ENCODE assay signal across 11 cellular contexts in the genomic region with DNA sequence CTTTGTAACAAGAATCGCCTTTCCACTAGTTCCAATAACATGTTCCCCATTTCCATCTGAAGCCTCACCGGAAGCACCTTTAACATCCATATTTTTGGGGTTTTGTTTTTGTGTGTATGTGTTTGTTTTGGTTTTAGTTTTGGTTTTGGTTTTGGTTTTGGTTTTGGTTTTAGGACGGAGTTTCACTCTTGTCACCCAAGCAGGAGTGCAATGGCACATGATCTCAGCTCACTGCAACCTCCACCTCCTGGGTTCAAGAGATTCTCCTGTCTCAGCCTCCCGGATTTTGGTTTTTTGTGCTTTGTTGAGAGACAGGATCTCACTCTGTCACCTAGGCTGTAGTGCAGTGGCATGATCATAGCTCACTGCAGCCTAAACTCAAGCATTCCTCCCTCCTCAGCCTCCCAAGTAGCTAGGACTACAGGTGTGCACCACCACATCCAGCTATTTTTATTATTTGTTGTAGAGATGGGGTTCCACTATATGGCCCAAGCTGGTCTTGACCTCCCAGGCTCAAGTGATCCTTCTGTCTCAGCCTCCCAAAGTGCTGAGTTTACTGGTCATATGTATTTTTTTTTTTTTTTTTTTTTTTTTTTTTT. TPM values are rescaled to one million over a fixed set of nuclear protein-coding genes. Genes with fewer than 3 reads are reported as not detected.
A peak's percentile ranks its signal among the peaks of the same experiment; 100 is the strongest.
DNase-seq lines count a peak whose midpoint lies in the region; ATAC-seq and TF ChIP-seq lines count a peak whose summit lies in the region.
"Had no signal": no experiment of that assay in that cellular context is flagged by ENCODE, and none has a peak within 500 bp of the region (broad histone marks: within the 10 kb centered on the region; RNA-seq: fewer than 3 reads in every experiment).

No MANE protein-coding gene starts in this region.

- POLR2A ChIA-PET in PC-3 (lab: Charles Lee; ENCODE audit: unreplicated experiment), result no interaction called here

- H3K36me3 Mint-ChIP-seq in activated T-cell treated with anti-CD3 and anti-CD28 coated beads, Interleukin-2, amount 50 U/mL, for 72 hours (ENCODE audit: insufficient read depth in 2 of 2), result no peaks in the 10 kb centered on the region

- H3K4me1 Mint-ChIP-seq in activated T-cell treated with anti-CD3 and anti-CD28 coated beads, Interleukin-2, amount 50 U/mL, for 72 hours (ENCODE audit: low read depth), result peaks cover 16% of the 10 kb centered on the region

- H3K9me3 Mint-ChIP-seq in activated T-cell treated with anti-CD3 and anti-CD28 coated beads, Interleukin-2, amount 50 U/mL, for 72 hours, result no peaks in the 10 kb centered on the region

- H3K36me3 ChIP-seq in subcutaneous abdominal adipose tissue (ENCODE audit: control insufficient read depth in 5 of 5, insufficient read depth in 5 of 5, low read length in 5 of 5) (peaks cover 0 to 11% (median 6%) of the 10 kb centered on the region in 5 donors), PC-3 (ENCODE audit: low read depth, low read length) (no peaks in the 10 kb centered on the region), aorta (ENCODE audit: control insufficient read depth in 1 of 2, insufficient read depth in 2 of 2, low read length in 1 of 2) (no peaks in the 10 kb centered on the region)

- BruUV-seq in PC-3 (replicated peaks; lab: Mats Ljungman, UMichigan), result no TSS peak

- H3K79me2 ChIP-seq in PC-3 (ENCODE audit: low read length), result no peaks in the 10 kb centered on the region

- H3K9ac ChIP-seq in subcutaneous abdominal adipose tissue (ENCODE audit: low read length in 5 of 5) (no peak overlapping the region), PC-3 (ENCODE audit: low read length) (no peak overlapping the region)

- peaks cover 0 to 15% (median 7%) of the 10 kb centered on the region in 5 donors for H3K4me1 ChIP-seq in subcutaneous abdominal adipose tissue (ENCODE audit: control insufficient read depth in 5 of 5, insufficient read depth in 5 of 5, low read length in 5 of 5)
- H3K4me1 ChIP-seq in PC-3 (ENCODE audit: insufficient read depth, low read length), result peaks cover 31% of the 10 kb centered on the region
- no peaks in the 10 kb centered on the region for H3K4me1 ChIP-seq in aorta (ENCODE audit: control insufficient read depth in 1 of 2, insufficient read depth in 2 of 2, low read length in 2 of 2)

- WGBS in aorta, 2 donors, result 85 to 92% methylated on average over 4 of the region's 4 CpGs

- peak overlapping the region; percentile 27 to 40 for H3K4me3 Mint-ChIP-seq in activated T-cell treated with anti-CD3 and anti-CD28 coated beads, Interleukin-2, amount 50 U/mL, for 72 hours

- intact Hi-C loops in PC-3 (cut with micrococcal nuclease), result loop anchor here (10.0 kb wide), 1 partner anchor 797 kb away; no protein-coding TSS in a partner anchor
- intact Hi-C loops in aorta (cut with DNase I), result no loop called here

- no peak for TF ChIP-seq CTCF in PC-3 (conservative IDR thresholded peaks at IDR 0.05; ENCODE audit: low read depth, low read length)

- no peak overlapping the region for H3K4me2 ChIP-seq in PC-3 (ENCODE audit: low read length)

- H3K27ac ChIP-seq in epithelial cell of prostate (peak overlapping the region; percentile 97), subcutaneous abdominal adipose tissue (ENCODE audit: low read depth, low read length) (peak overlapping the region; percentile 21), PC-3 (ENCODE audit: low read length) (no peak overlapping the region), aorta (ENCODE audit: low read depth in 1 of 2, low read length in 2 of 2) (no peak overlapping the region)

- H2AFZ ChIP-seq in PC-3 (ENCODE audit: low read length), result no peak overlapping the region

- H3F3A ChIP-seq in PC-3 (ENCODE audit: low read length, unreplicated experiment), result no peaks in the 10 kb centered on the region

- no peaks in the 10 kb centered on the region for H4K20me1 ChIP-seq in PC-3 (ENCODE audit: low read length)

- peak; percentile 59 to 78 for ATAC-seq in activated T-cell treated with anti-CD3 and anti-CD28 coated beads, Interleukin-2, amount 50 U/mL, for 72 hours (replicated peaks in 1 of 2)
- ATAC-seq in GM19328 (IDR thresholded peaks at IDR 0.05; ENCODE audit: unreplicated experiment) (no peak), PC-3 (no peak), aorta (ENCODE audit: low FRiP score) (no peak)
- ATAC-seq: SK-N-SH treated with all-trans-retinoic acid at 6 μM for 48 hours had no signal

- H3K27ac Mint-ChIP-seq in activated T-cell treated with anti-CD3 and anti-CD28 coated beads, Interleukin-2, amount 50 U/mL, for 72 hours, result peak overlapping the region; percentile 85

- DNase-seq in activated T-cell treated with anti-CD3 and anti-CD28 coated beads, Interleukin-2, amount 50 U/mL, for 72 hours, result peak in 1 of 2 donors; percentile 19
- DNase-seq in activated T-cell treated with anti-CD3 and anti-CD28 coated beads, Interleukin-2, amount 50 U/mL, for 1 hour, result no peak
- DNase-seq in RPMI7951 (ENCODE audit: low read depth) (peak; percentile 18), epithelial cell of prostate (ENCODE audit: low read depth, low spot score) (no peak), PC-3 (no peak), aorta (no peak)
- DNase-seq: GDM1, NCI-H510A treated with DMSO at 0.1 percent for 48 hours had no signal

- no peaks in the 10 kb centered on the region for H3K27me3 Mint-ChIP-seq in activated T-cell treated with anti-CD3 and anti-CD28 coated beads, Interleukin-2, amount 50 U/mL, for 72 hours (ENCODE audit: low read depth)

- no peaks in the 10 kb centered on the region for H3K27me3 ChIP-seq in subcutaneous abdominal adipose tissue (ENCODE audit: control insufficient read depth in 5 of 5, insufficient read depth in 4 of 5, low read length in 5 of 5)
- no peaks in the 10 kb centered on the region for H3K27me3 ChIP-seq in PC-3 (ENCODE audit: low read length)
- H3K27me3 ChIP-seq in aorta (ENCODE audit: control insufficient read depth in 1 of 2, insufficient read depth in 2 of 2, low read length in 1 of 2), result no peaks in the 10 kb centered on the region

- peak overlapping the region in 3 of 5 donors; percentile 2 to 12 (median 6) for H3K4me3 ChIP-seq in subcutaneous abdominal adipose tissue (ENCODE audit: low read depth in 1 of 5, low read length in 5 of 5)
- no peak overlapping the region for H3K4me3 ChIP-seq in PC-3 (ENCODE audit: low read length)
- H3K4me3 ChIP-seq in aorta (ENCODE audit: low read length in 2 of 2), result no peak overlapping the region

- no peaks in the 10 kb centered on the region for H3K9me2 ChIP-seq in PC-3 (replicated peaks; ENCODE audit: low read length)

- H3K9me3 ChIP-seq in subcutaneous abdominal adipose tissue (ENCODE audit: control insufficient read depth in 5 of 5, low read length in 5 of 5) (no peaks in the 10 kb centered on the region), PC-3 (ENCODE audit: low read length) (no peaks in the 10 kb centered on the region), aorta (ENCODE audit: control insufficient read depth, low read length) (no peaks in the 10 kb centered on the region)

- CTCF ChIA-PET in PC-3 (lab: Charles Lee), result no interaction called here

RNA-seq across cellular contexts. Expression of a gene that starts 36.3 kb away (rescaled TPM):
- total RNA-seq in activated T-cell treated with anti-CD3 and anti-CD28 coated beads, Interleukin-2, amount 50 U/mL, for 72 hours, result 100 to 1,000 TPM; 102 to 106 TPM
- 101 and 112 TPM in 2 replicates for total RNA-seq in RPMI7951 (2014; rRNA removed; shearing (Covaris generic))
- total RNA-seq in PC-3 (2014; rRNA removed), result 48.9 and 67.3 TPM in 2 replicates
- total RNA-seq in aorta, result 100 to 1,000 TPM; 116 to 123 TPM
- polyA plus RNA-seq in aorta, result 10 to 100 TPM; 37.1 to 58.5 TPM

Comparison
In these comparisons a context has a peak if more than half of its experiments do, and no peak if none do; other contexts are left out.
1. ATAC-seq: peak in activated T-cell treated with anti-CD3 and anti-CD28 coated beads, Interleukin-2, amount 50 U/mL, for 72 hours (2 of 2); none in GM19328 (single experiment), PC-3 (single experiment) and aorta (single experiment).
2. H3K27ac ChIP-seq: peak in epithelial cell of prostate (single experiment) and subcutaneous abdominal adipose tissue (single experiment); none in PC-3 (single experiment) and aorta (0 of 2).
3. H3K4me3 ChIP-seq: peak in subcutaneous abdominal adipose tissue (3 of 5); none in PC-3 (single experiment) and aorta (0 of 2).